1 cellular context compared by ENCODE assay signal in genomic region chr15:63088532-63089245, GRCh38.
TF ChIP-seq lines count a peak whose summit lies in the region.

No MANE protein-coding gene starts in this region.

TF ChIP-seq in endothelial cell of umbilical vein, 7 proteins besides CTCF, POLR2A, EP300 and RAD21:
- TF ChIP-seq, protein P1, sequence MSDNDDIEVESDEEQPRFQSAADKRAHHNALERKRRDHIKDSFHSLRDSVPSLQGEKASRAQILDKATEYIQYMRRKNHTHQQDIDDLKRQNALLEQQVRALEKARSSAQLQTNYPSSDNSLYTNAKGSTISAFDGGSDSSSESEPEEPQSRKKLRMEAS (IDR thresholded peaks at IDR 0.05; ENCODE audit: insufficient read depth, insufficient read length): no peak
- no peak for TF ChIP-seq EZH2 (IDR thresholded peaks at IDR 0.05; ENCODE audit: borderline replicate concordance, low read depth, low read length, severe bottlenecking)
- no peak for TF ChIP-seq POLR2AphosphoS5 (IDR thresholded peaks at IDR 0.05; ENCODE audit: insufficient read depth, low read depth, low read length)
- TF ChIP-seq MYC (IDR thresholded peaks at IDR 0.05; ENCODE audit: low read depth, low read length): no peak
- TF ChIP-seq GATA2 (IDR thresholded peaks at IDR 0.05; ENCODE audit: insufficient read depth, insufficient read length, low read depth, low read length): no peak
- TF ChIP-seq FOS (IDR thresholded peaks at IDR 0.05; ENCODE audit: borderline replicate concordance, insufficient read depth, low read length): no peak
- no peak for TF ChIP-seq JUN (IDR thresholded peaks at IDR 0.05; ENCODE audit: borderline replicate concordance, insufficient read depth, insufficient read length, low read depth)
